ENCODE assay signal across 39 cellular contexts in the genomic region with DNA sequence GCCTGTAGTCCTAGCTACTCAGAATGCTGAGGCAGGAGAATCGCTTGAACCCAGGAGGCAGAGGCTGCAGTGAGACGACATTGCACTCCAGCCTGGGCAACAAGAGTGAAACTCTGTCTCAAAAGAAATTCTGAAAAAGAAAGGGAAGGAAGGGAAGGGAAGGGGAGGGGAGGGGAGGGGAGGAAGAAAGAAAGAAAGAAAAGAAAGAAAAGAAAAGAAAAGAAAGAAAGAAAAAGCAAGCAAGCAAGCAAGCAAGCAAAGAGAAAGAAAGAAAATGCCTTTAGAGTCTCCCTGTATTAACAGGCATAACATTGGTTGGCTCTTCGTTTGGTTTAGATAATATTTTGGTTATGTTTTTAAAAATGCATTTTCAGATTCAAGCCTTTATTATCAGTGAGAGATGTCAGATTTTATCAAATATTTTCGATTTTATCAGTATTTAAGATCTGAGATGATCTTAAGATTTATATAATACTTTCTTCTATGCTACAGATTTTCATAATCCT.
"Had no signal": no experiment of that assay in that cellular context is flagged by ENCODE, and none has a peak within 500 bp of the region (broad histone marks: within the 10 kb centered on the region; RNA-seq: fewer than 3 reads in every experiment).

No MANE protein-coding gene starts in this region.

- H3K4me1 Mint-ChIP-seq: activated CD4-positive, alpha-beta memory T cell treated with anti-CD3 and anti-CD28 coated beads, Interleukin-2, amount 10 ng/mL, durations not matched to agents 7 days and 5 days; activated CD4-positive, alpha-beta T cell treated with anti-CD3 and anti-CD28 coated beads for 36 hours; activated CD4-positive, alpha-beta T cell treated with anti-CD3 and anti-CD28 coated beads, Interleukin-2, amount 10 ng/mL, durations not matched to agents 7 days and 5 days; activated CD8-positive, alpha-beta memory T cell treated with anti-CD3 and anti-CD28 coated beads, Interleukin-2, amount 10 ng/mL, durations not matched to agents 7 days and 5 days; activated naive CD4-positive, alpha-beta T cell treated with anti-CD3 and anti-CD28 coated beads, Interleukin-2, amount 10 ng/mL, durations not matched to agents 7 days and 5 days; activated naive CD4-positive, alpha-beta T cell treated with anti-CD3 and anti-CD28 coated beads, Interleukin-2, amount 50 U/mL, for 24 hours; activated naive CD8-positive, alpha-beta T cell treated with anti-CD3 and anti-CD28 coated beads, Interleukin-2, amount 10 ng/mL, durations not matched to agents 7 days and 5 days; activated naive CD8-positive, alpha-beta T cell treated with anti-CD3 and anti-CD28 coated beads, Interleukin-2, amount 50 U/mL, for 24 hours; brain; central memory CD8-positive, alpha-beta T cell had no signal

- H3K9me3 Mint-ChIP-seq: activated CD4-positive, alpha-beta memory T cell treated with anti-CD3 and anti-CD28 coated beads, Interleukin-2, amount 10 ng/mL, durations not matched to agents 7 days and 5 days; activated CD4-positive, alpha-beta T cell treated with anti-CD3 and anti-CD28 coated beads, Interleukin-2, amount 10 ng/mL, durations not matched to agents 7 days and 5 days; activated naive CD4-positive, alpha-beta T cell treated with anti-CD3 and anti-CD28 coated beads, Interleukin-2, amount 10 ng/mL, durations not matched to agents 7 days and 5 days; activated naive CD4-positive, alpha-beta T cell treated with anti-CD3 and anti-CD28 coated beads, Interleukin-2, amount 50 U/mL, for 24 hours; activated naive CD8-positive, alpha-beta T cell treated with anti-CD3 and anti-CD28 coated beads, Interleukin-2, amount 10 ng/mL, durations not matched to agents 7 days and 5 days; activated naive CD8-positive, alpha-beta T cell treated with anti-CD3 and anti-CD28 coated beads, Interleukin-2, amount 50 U/mL, for 24 hours; activated T-cell treated with anti-CD3 and anti-CD28 coated beads, Interleukin-2, amount 50 U/mL, for 24 hours; activated T-helper 2 cell treated with anti-CD3 and anti-CD28 coated beads, Interferon-gamma antibody, Interleukin-2, Interleukin-4, amounts not matched to agents 10 μg/mL and 5 μg/mL and 100 μg/mL, durations not matched to agents 14 hours and 24 hours and 36 hours; central memory CD8-positive, alpha-beta T cell; T-helper 1 cell treated with Interleukin-12 subunit alpha and Interleukin-12 subunit beta and Interleukin-4 antibody, amounts not matched to agents 30 μg/mL and 1 μg/mL, for 36 hours; T-helper 2 cell treated with Interferon-gamma antibody and Interleukin-4, amounts not matched to agents 5 μg/mL and 100 μg/mL, for 36 hours had no signal

- H3K27ac Mint-ChIP-seq: activated CD4-positive, alpha-beta memory T cell treated with anti-CD3 and anti-CD28 coated beads, Interleukin-2, amount 10 ng/mL, durations not matched to agents 7 days and 5 days; activated CD4-positive, alpha-beta T cell treated with anti-CD3 and anti-CD28 coated beads for 36 hours; activated CD4-positive, alpha-beta T cell treated with anti-CD3 and anti-CD28 coated beads, Interleukin-2, amount 10 ng/mL, durations not matched to agents 7 days and 5 days; activated CD8-positive, alpha-beta memory T cell treated with anti-CD3 and anti-CD28 coated beads, Interleukin-2, amount 10 ng/mL, durations not matched to agents 7 days and 5 days; activated CD8-positive, alpha-beta T cell treated with anti-CD3 and anti-CD28 coated beads, Interleukin-2, amount 10 ng/mL, durations not matched to agents 7 days and 5 days; activated naive CD4-positive, alpha-beta T cell treated with anti-CD3 and anti-CD28 coated beads, Interleukin-2, amount 10 ng/mL, durations not matched to agents 7 days and 5 days; activated naive CD4-positive, alpha-beta T cell treated with anti-CD3 and anti-CD28 coated beads, Interleukin-2, amount 50 U/mL, for 24 hours; activated naive CD8-positive, alpha-beta T cell; activated naive CD8-positive, alpha-beta T cell treated with anti-CD3 and anti-CD28 coated beads, Interleukin-2, amount 10 ng/mL, durations not matched to agents 7 days and 5 days; activated naive CD8-positive, alpha-beta T cell treated with anti-CD3 and anti-CD28 coated beads, Interleukin-2, amount 50 U/mL, for 24 hours; activated T-cell treated with anti-CD3 and anti-CD28 coated beads, Interleukin-2, amount 50 U/mL, for 24 hours; activated T-helper 2 cell treated with anti-CD3 and anti-CD28 coated beads, Interferon-gamma antibody, Interleukin-2, Interleukin-4, amounts not matched to agents 10 μg/mL and 5 μg/mL and 100 μg/mL, durations not matched to agents 14 hours and 24 hours and 36 hours; brain; T-helper 1 cell treated with Interleukin-12 subunit alpha and Interleukin-12 subunit beta and Interleukin-4 antibody, amounts not matched to agents 30 μg/mL and 1 μg/mL, for 36 hours; T-helper 2 cell treated with Interferon-gamma antibody and Interleukin-4, amounts not matched to agents 5 μg/mL and 100 μg/mL, for 36 hours had no signal

- H3K4me3 Mint-ChIP-seq: activated CD4-positive, alpha-beta memory T cell treated with anti-CD3 and anti-CD28 coated beads, Interleukin-2, amount 10 ng/mL, durations not matched to agents 7 days and 5 days; activated CD4-positive, alpha-beta T cell treated with anti-CD3 and anti-CD28 coated beads for 36 hours; activated CD4-positive, alpha-beta T cell treated with anti-CD3 and anti-CD28 coated beads, Interleukin-2, amount 10 ng/mL, durations not matched to agents 7 days and 5 days; activated CD8-positive, alpha-beta memory T cell treated with anti-CD3 and anti-CD28 coated beads, Interleukin-2, amount 10 ng/mL, durations not matched to agents 7 days and 5 days; activated CD8-positive, alpha-beta T cell treated with anti-CD3 and anti-CD28 coated beads, Interleukin-2, amount 10 ng/mL, durations not matched to agents 7 days and 5 days; activated naive CD4-positive, alpha-beta T cell treated with anti-CD3 and anti-CD28 coated beads, Interleukin-2, amount 10 ng/mL, durations not matched to agents 7 days and 5 days; activated naive CD4-positive, alpha-beta T cell treated with anti-CD3 and anti-CD28 coated beads, Interleukin-2, amount 50 U/mL, for 24 hours; activated naive CD8-positive, alpha-beta T cell; activated naive CD8-positive, alpha-beta T cell treated with anti-CD3 and anti-CD28 coated beads, Interleukin-2, amount 10 ng/mL, durations not matched to agents 7 days and 5 days; activated naive CD8-positive, alpha-beta T cell treated with anti-CD3 and anti-CD28 coated beads, Interleukin-2, amount 50 U/mL, for 24 hours; activated T-cell treated with anti-CD3 and anti-CD28 coated beads, Interleukin-2, amount 50 U/mL, for 24 hours; brain; central memory CD8-positive, alpha-beta T cell; T-helper 1 cell treated with Interleukin-12 subunit alpha and Interleukin-12 subunit beta and Interleukin-4 antibody, amounts not matched to agents 30 μg/mL and 1 μg/mL, for 36 hours; T-helper 2 cell treated with Interferon-gamma antibody and Interleukin-4, amounts not matched to agents 5 μg/mL and 100 μg/mL, for 36 hours had no signal

- H3K27me3 ChIP-seq: ascending aorta, cardiac muscle cell had no signal

- H3K36me3 ChIP-seq: ascending aorta, cardiac muscle cell had no signal

- H3K27ac ChIP-seq: ascending aorta, cardiac muscle cell, VCaP had no signal

- H3K27me3 Mint-ChIP-seq: activated CD4-positive, alpha-beta memory T cell treated with anti-CD3 and anti-CD28 coated beads, Interleukin-2, amount 10 ng/mL, durations not matched to agents 7 days and 5 days; activated CD4-positive, alpha-beta T cell treated with anti-CD3 and anti-CD28 coated beads, Interleukin-2, amount 10 ng/mL, durations not matched to agents 7 days and 5 days; activated CD8-positive, alpha-beta memory T cell treated with anti-CD3 and anti-CD28 coated beads, Interleukin-2, amount 10 ng/mL, durations not matched to agents 7 days and 5 days; activated naive CD4-positive, alpha-beta T cell treated with anti-CD3 and anti-CD28 coated beads, Interleukin-2, amount 10 ng/mL, durations not matched to agents 7 days and 5 days; activated naive CD8-positive, alpha-beta T cell treated with anti-CD3 and anti-CD28 coated beads, Interleukin-2, amount 10 ng/mL, durations not matched to agents 7 days and 5 days; central memory CD8-positive, alpha-beta T cell had no signal

- ATAC-seq: activated CD4-positive, alpha-beta T cell treated with anti-CD3 and anti-CD28 coated beads for 36 hours; activated CD4-positive, CD25-positive, alpha-beta regulatory T cell treated with anti-CD3 and anti-CD28 coated beads, Interleukin-2, amount 50 U/mL, for 24 hours; activated CD8-positive, alpha-beta memory T cell treated with anti-CD3 and anti-CD28 coated beads, Interleukin-2, amount 10 ng/mL, durations not matched to agents 7 days and 5 days; activated CD8-positive, alpha-beta T cell treated with anti-CD3 and anti-CD28 coated beads, Interleukin-2, amount 10 ng/mL, durations not matched to agents 7 days and 5 days; activated naive CD8-positive, alpha-beta T cell treated with anti-CD3 and anti-CD28 coated beads, Interleukin-2, amount 50 U/mL, for 24 hours had no signal

- H3K4me3 ChIP-seq: ascending aorta, cardiac muscle cell had no signal

- FAIRE-seq: bronchial epithelial cell, TTC549 had no signal

- H3K9me3 ChIP-seq: ascending aorta had no signal

- H3K36me3 Mint-ChIP-seq: activated CD8-positive, alpha-beta memory T cell treated with anti-CD3 and anti-CD28 coated beads, Interleukin-2, amount 10 ng/mL, durations not matched to agents 7 days and 5 days; activated naive CD4-positive, alpha-beta T cell treated with anti-CD3 and anti-CD28 coated beads, Interleukin-2, amount 10 ng/mL, durations not matched to agents 7 days and 5 days; activated naive CD4-positive, alpha-beta T cell treated with anti-CD3 and anti-CD28 coated beads, Interleukin-2, amount 50 U/mL, for 24 hours; activated naive CD8-positive, alpha-beta T cell; activated naive CD8-positive, alpha-beta T cell treated with anti-CD3 and anti-CD28 coated beads, Interleukin-2, amount 10 ng/mL, durations not matched to agents 7 days and 5 days; brain had no signal

- H3K4me1 ChIP-seq: ascending aorta had no signal

- DNase-seq: activated CD4-positive, alpha-beta memory T cell treated with anti-CD3 and anti-CD28 coated beads, Interleukin-2, amount 10 ng/mL, durations not matched to agents 7 days and 5 days; activated CD4-positive, alpha-beta T cell treated with anti-CD3 and anti-CD28 coated beads for 1 hour; activated CD4-positive, alpha-beta T cell treated with anti-CD3 and anti-CD28 coated beads for 36 hours; activated CD4-positive, alpha-beta T cell treated with anti-CD3 and anti-CD28 coated beads for 48 hours; activated CD4-positive, alpha-beta T cell treated with anti-CD3 and anti-CD28 coated beads, Interleukin-2, amount 10 ng/mL, durations not matched to agents 7 days and 5 days; activated CD4-positive, alpha-beta T cell treated with anti-CD3 and anti-CD28 coated beads, Interleukin-2, amount 50 U/mL, for 48 hours; activated CD4-positive, CD25-positive, alpha-beta regulatory T cell; activated CD8-positive, alpha-beta memory T cell treated with anti-CD3 and anti-CD28 coated beads for 24 hours; activated CD8-positive, alpha-beta memory T cell treated with anti-CD3 and anti-CD28 coated beads, Interleukin-2, amount 10 ng/mL, durations not matched to agents 7 days and 5 days; activated CD8-positive, alpha-beta memory T cell treated with anti-CD3 and anti-CD28 coated beads, Interleukin-2, amount 50 U/mL, for 48 hours; activated CD8-positive, alpha-beta T cell treated with anti-CD3 and anti-CD28 coated beads, Interleukin-2, amount 10 ng/mL, durations not matched to agents 7 days and 5 days; activated effector memory CD4-positive, alpha-beta T cell treated with Interleukin-2 at 50 U/mL for 16 hours; activated gamma-delta T cell; activated naive CD4-positive, alpha-beta T cell treated with anti-CD3 and anti-CD28 coated beads, Interleukin-2, amount 10 ng/mL, durations not matched to agents 7 days and 5 days; activated naive CD4-positive, alpha-beta T cell treated with Interleukin-2 at 50 U/mL for 16 hours; activated naive CD8-positive, alpha-beta T cell treated with anti-CD3 and anti-CD28 coated beads, Interleukin-2, amount 10 ng/mL, durations not matched to agents 7 days and 5 days; activated naive CD8-positive, alpha-beta T cell treated with anti-CD3 and anti-CD28 coated beads, Interleukin-2, amount 50 U/mL, for 24 hours; activated T-cell treated with anti-CD3 and anti-CD28 coated beads, Interleukin-2, amount 50 U/mL, for 24 hours; activated T-cell treated with anti-CD3 and anti-CD28 coated beads, Interleukin-2, amount 50 U/mL, for 48 hours; amygdala; anterior cingulate cortex; caudate nucleus; cerebellar nuclear complex; T-helper 1 cell; T-helper 2 cell; T-helper 9 cell had no signal
